In genomic region chr1:205477759-205478247, GRCh38 we compare ENCODE assay signal across 7 cellular contexts. TPM values are rescaled to one million over a fixed set of nuclear protein-coding genes. Genes with fewer than 3 reads are reported as not detected.
DNase-seq lines count a peak whose midpoint lies in the region; ATAC-seq and TF ChIP-seq lines count a peak whose summit lies in the region.

No MANE protein-coding gene starts in this region.

- H3K4me1 ChIP-seq in NT2/D1 (ENCODE audit: insufficient read depth, insufficient read length) (peaks cover 21% of the 10 kb centered on the region), mesendoderm (ENCODE audit: control insufficient read depth, low read depth, low read length) (peaks cover 2% of the 10 kb centered on the region)

- ATAC-seq in sciatic nerve (peak; percentile 20), HG03378 (IDR thresholded peaks at IDR 0.05; ENCODE audit: unreplicated experiment) (no peak)

- no CpG with 5 or more reads among the region's 12 CpGs for WGBS in mesendoderm (ENCODE audit: extremely low coverage, insufficient coverage, low lambda C conversion rate)

- H2BK120ac ChIP-seq in mesendoderm (ENCODE audit: low read depth, low read length) = no peak overlapping the region

- H3K4me3 ChIP-seq in NT2/D1 (ENCODE audit: insufficient read length, low read depth) = no peak overlapping the region
- no peak overlapping the region for H3K4me3 ChIP-seq in epithelial cell of proximal tubule (ENCODE audit: low read depth, low read length)
- no peak overlapping the region for H3K4me3 ChIP-seq in mesendoderm (ENCODE audit: low read length)

- peak; percentile 51 for DNase-seq in GOT3 (lab: John Stamatoyannopoulos, UW)
- no peak for DNase-seq in NT2/D1 (ENCODE audit: low read depth, low spot score)
- peak; percentile 66 for DNase-seq in epithelial cell of proximal tubule (ENCODE audit: low read depth)
- DNase-seq in sciatic nerve (ENCODE audit: low spot score) = no peak
- no peak for DNase-seq in mesendoderm
- no peak for DNase-seq in activated CD8-positive, alpha-beta memory T cell treated with anti-CD3 and anti-CD28 coated beads, Interleukin-2, amount 50 U/mL, for 4 hours

- no peak overlapping the region for H2BK15ac ChIP-seq in mesendoderm (replicated peaks; ENCODE audit: low read depth)

- H2AK5ac ChIP-seq in mesendoderm (ENCODE audit: low read length) = no peak overlapping the region

- H4K8ac ChIP-seq in mesendoderm (ENCODE audit: low read depth, low read length) = no peak overlapping the region

- intact Hi-C loops in sciatic nerve (cut with DNase I) = no loop called here

- H3K9me3 ChIP-seq in NT2/D1 (ENCODE audit: insufficient read depth, low read length) = peaks cover 18% of the 10 kb centered on the region

- no peak overlapping the region for H3K4ac ChIP-seq in mesendoderm (ENCODE audit: low read depth, low read length)

- H3K23ac ChIP-seq in mesendoderm (ENCODE audit: low read length) = no peak overlapping the region

- H3K36me3 ChIP-seq in NT2/D1 (ENCODE audit: insufficient read depth, insufficient read length, low read length) = no peaks in the 10 kb centered on the region
- H3K36me3 ChIP-seq in mesendoderm (ENCODE audit: control insufficient read depth, insufficient read depth, low read length) = no peaks in the 10 kb centered on the region

- peaks cover 3% of the 10 kb centered on the region for H3K27me3 ChIP-seq in NT2/D1 (ENCODE audit: insufficient read depth, insufficient read length)
- no peaks in the 10 kb centered on the region for H3K27me3 ChIP-seq in mesendoderm (ENCODE audit: insufficient read depth, low read length, poor library complexity)

- no peak overlapping the region for H2BK5ac ChIP-seq in mesendoderm (ENCODE audit: low read length)

- TF ChIP-seq CTCF in epithelial cell of proximal tubule (conservative IDR thresholded peaks at IDR 0.05; ENCODE audit: low read depth, low read length) = no peak

- no peaks in the 10 kb centered on the region for H3K79me1 ChIP-seq in mesendoderm (ENCODE audit: low read length)

- no peak overlapping the region for H3K56ac ChIP-seq in mesendoderm (ENCODE audit: low read length)

- no peak overlapping the region for H3K4me2 ChIP-seq in mesendoderm (ENCODE audit: low read length)

- no peak overlapping the region for H3K18ac ChIP-seq in mesendoderm (ENCODE audit: low read length)

- H3K79me2 ChIP-seq in mesendoderm (ENCODE audit: control insufficient read depth, insufficient read depth, low read length) = no peaks in the 10 kb centered on the region

- H3K27ac ChIP-seq in mesendoderm (ENCODE audit: low read depth, low read length) = no peak overlapping the region

- H4K5ac ChIP-seq in mesendoderm (ENCODE audit: low read length) = no peak overlapping the region

- H3K9ac ChIP-seq in NT2/D1 (ENCODE audit: insufficient read length, low read depth) = peak overlapping the region; percentile 23
- H3K9ac ChIP-seq in mesendoderm (ENCODE audit: low read length) = no peak overlapping the region

RNA-seq across cellular contexts. Expression of gene BLACAT1, which starts 22.0 kb away (rescaled TPM):
- total RNA-seq in epithelial cell of proximal tubule (0.36 and 3.9 TPM in 2 replicates), sciatic nerve (0.13 TPM)
- polyA plus RNA-seq in mesendoderm (2013, experiment 1 of 2) = 2.8 TPM
- 2.7 TPM for polyA plus RNA-seq in mesendoderm (2013, experiment 2 of 2)

RNA-seq across cellular contexts. Expression of gene CDK18, which starts 26.7 kb away (rescaled TPM):
- total RNA-seq in epithelial cell of proximal tubule = 4.6 and 17.3 TPM in 2 replicates
- total RNA-seq in sciatic nerve = 9.4 TPM
- 9.1 TPM for polyA plus RNA-seq in mesendoderm (2013, experiment 1 of 2)
- 8.9 TPM for polyA plus RNA-seq in mesendoderm (2013, experiment 2 of 2)

RNA-seq across cellular contexts. Expression of gene LEMD1, which starts 55.9 kb away (rescaled TPM):
- 0.52 TPM in 1 of 2 replicates, not detected in the other for total RNA-seq in epithelial cell of proximal tubule
- not detected for total RNA-seq in sciatic nerve
- polyA plus RNA-seq in mesendoderm (2013, experiment 1 of 2) = 4.3 TPM
- 4.4 TPM for polyA plus RNA-seq in mesendoderm (2013, experiment 2 of 2)

Comparison
In these comparisons a context has a peak if more than half of its experiments do, and no peak if none do; other contexts are left out.
1. DNase-seq: peak in GOT3 (single experiment) and epithelial cell of proximal tubule (single experiment); none in NT2/D1 (single experiment), sciatic nerve (single experiment), mesendoderm (single experiment) and activated CD8-positive, alpha-beta memory T cell treated with anti-CD3 and anti-CD28 coated beads, Interleukin-2, amount 50 U/mL, for 4 hours (single experiment).